1 cellular context compared by ENCODE assay signal in genomic region chr7:106285051-106285800, GRCh38.
A peak's percentile ranks its signal among the peaks of the same experiment; 100 is the strongest.
TF ChIP-seq lines count a peak whose summit lies in the region.

No MANE protein-coding gene starts in this region.

TF ChIP-seq in HepG2, 621 proteins besides CTCF, POLR2A, EP300 and RAD21 (continued from another document and continues in another):
- TF ChIP-seq, protein P1, sequence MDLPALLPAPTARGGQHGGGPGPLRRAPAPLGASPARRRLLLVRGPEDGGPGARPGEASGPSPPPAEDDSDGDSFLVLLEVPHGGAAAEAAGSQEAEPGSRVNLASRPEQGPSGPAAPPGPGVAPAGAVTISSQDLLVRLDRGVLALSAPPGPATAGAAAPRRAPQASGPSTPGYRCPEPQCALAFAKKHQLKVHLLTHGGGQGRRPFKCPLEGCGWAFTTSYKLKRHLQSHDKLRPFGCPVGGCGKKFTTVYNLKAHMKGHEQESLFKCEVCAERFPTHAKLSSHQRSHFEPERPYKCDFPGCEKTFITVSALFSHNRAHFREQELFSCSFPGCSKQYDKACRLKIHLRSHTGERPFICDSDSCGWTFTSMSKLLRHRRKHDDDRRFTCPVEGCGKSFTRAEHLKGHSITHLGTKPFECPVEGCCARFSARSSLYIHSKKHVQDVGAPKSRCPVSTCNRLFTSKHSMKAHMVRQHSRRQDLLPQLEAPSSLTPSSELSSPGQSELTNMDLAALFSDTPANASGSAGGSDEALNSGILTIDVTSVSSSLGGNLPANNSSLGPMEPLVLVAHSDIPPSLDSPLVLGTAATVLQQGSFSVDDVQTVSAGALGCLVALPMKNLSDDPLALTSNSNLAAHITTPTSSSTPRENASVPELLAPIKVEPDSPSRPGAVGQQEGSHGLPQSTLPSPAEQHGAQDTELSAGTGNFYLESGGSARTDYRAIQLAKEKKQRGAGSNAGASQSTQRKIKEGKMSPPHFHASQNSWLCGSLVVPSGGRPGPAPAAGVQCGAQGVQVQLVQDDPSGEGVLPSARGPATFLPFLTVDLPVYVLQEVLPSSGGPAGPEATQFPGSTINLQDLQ (CRISPR knock-in tag; IDR thresholded peaks at IDR 0.05): no peak
- TF ChIP-seq ZNF557 (CRISPR knock-in tag; IDR thresholded peaks at IDR 0.05): no peak
- TF ChIP-seq ZFP36 (IDR thresholded peaks at IDR 0.05; ENCODE audit: borderline replicate concordance, low read depth, low read length, partially characterized antibody): no peak
- TF ChIP-seq THAP7 (CRISPR knock-in tag; IDR thresholded peaks at IDR 0.05): 0 out of 2 replicates have a peak, but pooled peaks have one; percentile 28
- no peak for TF ChIP-seq NONO (IDR thresholded peaks at IDR 0.05)
- peak; percentile 87 for TF ChIP-seq NONO (CRISPR knock-in tag; conservative IDR thresholded peaks at IDR 0.05)
- TF ChIP-seq ZNF549 (CRISPR knock-in tag; IDR thresholded peaks at IDR 0.05): no peak
- TF ChIP-seq ZSCAN21 (CRISPR knock-in tag; IDR thresholded peaks at IDR 0.05; ENCODE audit: borderline replicate concordance): peak; percentile 35; the same call in 1 of the 2 replicates
- TF ChIP-seq ZNF629 (CRISPR knock-in tag; conservative IDR thresholded peaks at IDR 0.05): no peak
- no peak for TF ChIP-seq SIN3B (IDR thresholded peaks at IDR 0.05; ENCODE audit: low read length)
- no peak for TF ChIP-seq SMC3 (IDR thresholded peaks at IDR 0.05; ENCODE audit: low read length)
- TF ChIP-seq GFI1 (CRISPR knock-in tag; IDR thresholded peaks at IDR 0.05; ENCODE audit: borderline replicate concordance): peak; percentile 69; the same call in 1 of the 2 replicates
- TF ChIP-seq ZNF33A (CRISPR knock-in tag; IDR thresholded peaks at IDR 0.05; ENCODE audit: borderline replicate concordance): no peak
- peak; percentile 73; the same call in 1 of the 2 replicates for TF ChIP-seq ZNF317 (CRISPR knock-in tag; IDR thresholded peaks at IDR 0.05)
- TF ChIP-seq ZNF484 (CRISPR knock-in tag; IDR thresholded peaks at IDR 0.05; ENCODE audit: borderline replicate concordance, low read depth): no peak
- TF ChIP-seq ARID4A (CRISPR knock-in tag; IDR thresholded peaks at IDR 0.05; ENCODE audit: borderline replicate concordance): peak; percentile 96
- no peak for TF ChIP-seq ZNF17 (CRISPR knock-in tag; IDR thresholded peaks at IDR 0.05)
- no peak for TF ChIP-seq ZNF7 (CRISPR knock-in tag; IDR thresholded peaks at IDR 0.05)
- no peak; the same call in 1 of the 2 replicates for TF ChIP-seq ZSCAN5A (CRISPR knock-in tag; IDR thresholded peaks at IDR 0.05; ENCODE audit: borderline replicate concordance)
- TF ChIP-seq KDM1A (CRISPR knock-in tag; IDR thresholded peaks at IDR 0.05): 0 out of 2 replicates have a peak, but pooled peaks have one; percentile 7
- 0 out of 2 replicates have a peak, but pooled peaks have one; percentile 50 for TF ChIP-seq ZNF292 (CRISPR knock-in tag; IDR thresholded peaks at IDR 0.05; ENCODE audit: borderline replicate concordance, low read depth)
- TF ChIP-seq, protein P2, sequence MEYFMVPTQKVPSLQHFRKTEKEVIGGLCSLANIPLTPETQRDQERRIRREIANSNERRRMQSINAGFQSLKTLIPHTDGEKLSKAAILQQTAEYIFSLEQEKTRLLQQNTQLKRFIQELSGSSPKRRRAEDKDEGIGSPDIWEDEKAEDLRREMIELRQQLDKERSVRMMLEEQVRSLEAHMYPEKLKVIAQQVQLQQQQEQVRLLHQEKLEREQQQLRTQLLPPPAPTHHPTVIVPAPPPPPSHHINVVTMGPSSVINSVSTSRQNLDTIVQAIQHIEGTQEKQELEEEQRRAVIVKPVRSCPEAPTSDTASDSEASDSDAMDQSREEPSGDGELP (IDR thresholded peaks at IDR 0.05; ENCODE audit: borderline replicate concordance, low read depth): no peak
- peak; percentile 46; the same call in 1 of the 2 replicates for TF ChIP-seq BCL6 (CRISPR knock-in tag; IDR thresholded peaks at IDR 0.05)
- no peak for TF ChIP-seq ZNF841 (CRISPR knock-in tag; IDR thresholded peaks at IDR 0.05; ENCODE audit: borderline replicate concordance)
- no peak for TF ChIP-seq ZNF124 (CRISPR knock-in tag; IDR thresholded peaks at IDR 0.05)
- TF ChIP-seq SRF (IDR thresholded peaks at IDR 0.05; ENCODE audit: low read depth, low read length): no peak
- no peak for TF ChIP-seq ISX (CRISPR knock-in tag; conservative IDR thresholded peaks at IDR 0.05)
- no peak for TF ChIP-seq ZNF720 (CRISPR knock-in tag; IDR thresholded peaks at IDR 0.05)
- peak; percentile 97 for TF ChIP-seq HNRNPK (IDR thresholded peaks at IDR 0.05; ENCODE audit: low read depth, low read length, poor library complexity, severe bottlenecking)
- TF ChIP-seq CBX2 (IDR thresholded peaks at IDR 0.05; ENCODE audit: low read depth, low read length): no peak
- no peak for TF ChIP-seq CBX2 (CRISPR knock-in tag; IDR thresholded peaks at IDR 0.05; ENCODE audit: low read depth)
- no peak for TF ChIP-seq ZNF326 (CRISPR knock-in tag; IDR thresholded peaks at IDR 0.05; ENCODE audit: borderline replicate concordance)
- TF ChIP-seq NR3C1 (CRISPR knock-in tag; IDR thresholded peaks at IDR 0.05): no peak
- TF ChIP-seq E2F1 (CRISPR knock-in tag; IDR thresholded peaks at IDR 0.05): no peak
- TF ChIP-seq ZNF674 (CRISPR knock-in tag; IDR thresholded peaks at IDR 0.05; ENCODE audit: low read depth): 0 out of 2 replicates have a peak, but pooled peaks have one; percentile 54
- no peak for TF ChIP-seq SP1 (IDR thresholded peaks at IDR 0.05)
- peak; percentile 74; the same call in 1 of the 2 replicates for TF ChIP-seq SP1 (CRISPR knock-in tag; IDR thresholded peaks at IDR 0.05)
- TF ChIP-seq PRDM15 (CRISPR knock-in tag; IDR thresholded peaks at IDR 0.05): peak; percentile 76
- peak; percentile 80 for TF ChIP-seq ZNF564 (CRISPR knock-in tag; IDR thresholded peaks at IDR 0.05)
- no peak for TF ChIP-seq CBX5 (CRISPR knock-in tag; IDR thresholded peaks at IDR 0.05; ENCODE audit: borderline replicate concordance)
- TF ChIP-seq GATA4 (IDR thresholded peaks at IDR 0.05; ENCODE audit: borderline replicate concordance, low read depth): no peak
- TF ChIP-seq, protein P3, sequence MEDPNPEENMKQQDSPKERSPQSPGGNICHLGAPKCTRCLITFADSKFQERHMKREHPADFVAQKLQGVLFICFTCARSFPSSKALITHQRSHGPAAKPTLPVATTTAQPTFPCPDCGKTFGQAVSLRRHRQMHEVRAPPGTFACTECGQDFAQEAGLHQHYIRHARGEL (CRISPR knock-in tag; IDR thresholded peaks at IDR 0.05): no peak
- TF ChIP-seq BHLHE40 (IDR thresholded peaks at IDR 0.05; ENCODE audit: low read length): peak; percentile 93
- TF ChIP-seq NPAS2 (CRISPR knock-in tag; IDR thresholded peaks at IDR 0.05; ENCODE audit: borderline replicate concordance): no peak
- TF ChIP-seq, protein P4, sequence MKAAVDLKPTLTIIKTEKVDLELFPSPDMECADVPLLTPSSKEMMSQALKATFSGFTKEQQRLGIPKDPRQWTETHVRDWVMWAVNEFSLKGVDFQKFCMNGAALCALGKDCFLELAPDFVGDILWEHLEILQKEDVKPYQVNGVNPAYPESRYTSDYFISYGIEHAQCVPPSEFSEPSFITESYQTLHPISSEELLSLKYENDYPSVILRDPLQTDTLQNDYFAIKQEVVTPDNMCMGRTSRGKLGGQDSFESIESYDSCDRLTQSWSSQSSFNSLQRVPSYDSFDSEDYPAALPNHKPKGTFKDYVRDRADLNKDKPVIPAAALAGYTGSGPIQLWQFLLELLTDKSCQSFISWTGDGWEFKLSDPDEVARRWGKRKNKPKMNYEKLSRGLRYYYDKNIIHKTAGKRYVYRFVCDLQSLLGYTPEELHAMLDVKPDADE (CRISPR knock-in tag; IDR thresholded peaks at IDR 0.05): no peak
- TF ChIP-seq, protein P5, sequence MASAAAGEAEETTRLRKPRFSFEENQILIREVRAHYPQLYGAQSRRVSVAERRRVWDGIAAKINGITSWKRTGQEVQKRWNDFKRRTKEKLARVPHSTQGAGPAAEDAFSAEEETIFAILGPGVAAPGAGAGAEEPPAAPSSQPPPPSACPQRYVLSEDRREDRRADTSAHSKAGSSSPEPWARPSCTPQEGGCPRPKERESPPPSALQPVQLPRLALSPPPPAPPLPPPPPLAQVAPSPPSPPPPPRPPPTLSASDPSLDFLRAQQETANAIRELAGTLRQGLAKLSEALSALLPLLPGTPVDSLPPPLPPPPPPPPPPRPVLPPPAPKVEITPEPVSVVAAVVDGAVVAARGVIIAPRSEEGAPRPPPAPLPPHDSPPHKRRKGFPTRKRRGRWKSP (CRISPR knock-in tag; IDR thresholded peaks at IDR 0.05): 0 out of 2 replicates have a peak, but pooled peaks have one; percentile 46
- no peak for TF ChIP-seq ZNF180 (CRISPR knock-in tag; IDR thresholded peaks at IDR 0.05; ENCODE audit: borderline replicate concordance, low read depth)
- TF ChIP-seq SNAPC2 (CRISPR knock-in tag; IDR thresholded peaks at IDR 0.05): no peak
- TF ChIP-seq U2AF2 (IDR thresholded peaks at IDR 0.05; ENCODE audit: low read depth, low read length): no peak
- TF ChIP-seq FOXK2 (IDR thresholded peaks at IDR 0.05): no peak
- TF ChIP-seq HHEX (CRISPR knock-in tag; IDR thresholded peaks at IDR 0.05): no peak
- peak; percentile 92; the same call in 1 of the 2 replicates for TF ChIP-seq ZNF670 (CRISPR knock-in tag; IDR thresholded peaks at IDR 0.05; ENCODE audit: borderline replicate concordance)
- TF ChIP-seq ZNF672 (CRISPR knock-in tag; IDR thresholded peaks at IDR 0.05): no peak
